Comparison of ENCODE assay signal across 26 cellular contexts in genomic region chr5:120199559-120199958, GRCh38.
"Had no signal": no experiment of that assay in that cellular context is flagged by ENCODE, and none has a peak within 500 bp of the region (broad histone marks: within the 10 kb centered on the region; RNA-seq: fewer than 3 reads in every experiment).

No MANE protein-coding gene starts in this region.

- H3K4me2 ChIP-seq: SK-N-SH had no signal

- H3K9me3 ChIP-seq: SJCRH30, SK-N-SH had no signal

- DNase-seq: activated CD4-positive, alpha-beta T cell treated with anti-CD3 and anti-CD28 coated beads for 36 hours; activated CD4-positive, alpha-beta T cell treated with anti-CD3 and anti-CD28 coated beads, Interleukin-2, amount 10 ng/mL, durations not matched to agents 7 days and 5 days; activated CD4-positive, alpha-beta T cell treated with anti-CD3 and anti-CD28 coated beads, Interleukin-2, amount 50 U/mL, for 48 hours; activated CD8-positive, alpha-beta T cell treated with anti-CD3 and anti-CD28 coated beads, Interleukin-2, amount 10 ng/mL, durations not matched to agents 7 days and 5 days; activated gamma-delta T cell treated with Interleukin-2 at 50 U/mL for 16 hours; activated naive CD4-positive, alpha-beta T cell treated with anti-CD3 and anti-CD28 coated beads for 36 hours; activated naive CD8-positive, alpha-beta T cell treated with anti-CD3 and anti-CD28 coated beads, Interleukin-2, amount 50 U/mL, for 24 hours; activated T-cell treated with anti-CD3 and anti-CD28 coated beads, Interleukin-2, amount 50 U/mL, for 24 hours; anterior cingulate cortex; caudate nucleus; cerebellar nuclear complex; Karpas-422; KBM-7; NCI-H1105; NCI-H1417 treated with DMSO at 0.1 percent for 48 hours; NCI-H187 treated with DMSO at 0.1 percent for 48 hours; NCI-H2081; NCI-H345; NCI-H524 treated with DMSO at 0.1 percent for 48 hours; NCI-H748 treated with DMSO at 0.1 percent for 48 hours; PC-3; SHP77; SJCRH30; SK-N-SH had no signal

- H3K36me3 ChIP-seq: SJCRH30 had no signal

- ATAC-seq: activated CD4-positive, alpha-beta T cell treated with anti-CD3 and anti-CD28 coated beads for 36 hours; activated CD4-positive, CD25-positive, alpha-beta regulatory T cell treated with anti-CD3 and anti-CD28 coated beads, Interleukin-2, amount 50 U/mL, for 24 hours; activated CD8-positive, alpha-beta T cell treated with anti-CD3 and anti-CD28 coated beads, Interleukin-2, amount 10 ng/mL, durations not matched to agents 7 days and 5 days; activated naive CD8-positive, alpha-beta T cell treated with anti-CD3 and anti-CD28 coated beads, Interleukin-2, amount 50 U/mL, for 24 hours; PC-3; WTC11 had no signal

- H3K27ac ChIP-seq: SJCRH30 had no signal

- H3K9ac ChIP-seq: SK-N-SH had no signal

- H3K4me3 ChIP-seq: SJCRH30 had no signal

- H3K4me1 ChIP-seq: SJCRH30 had no signal

- H3K27me3 ChIP-seq: SJCRH30 had no signal
